In the genomic region with DNA sequence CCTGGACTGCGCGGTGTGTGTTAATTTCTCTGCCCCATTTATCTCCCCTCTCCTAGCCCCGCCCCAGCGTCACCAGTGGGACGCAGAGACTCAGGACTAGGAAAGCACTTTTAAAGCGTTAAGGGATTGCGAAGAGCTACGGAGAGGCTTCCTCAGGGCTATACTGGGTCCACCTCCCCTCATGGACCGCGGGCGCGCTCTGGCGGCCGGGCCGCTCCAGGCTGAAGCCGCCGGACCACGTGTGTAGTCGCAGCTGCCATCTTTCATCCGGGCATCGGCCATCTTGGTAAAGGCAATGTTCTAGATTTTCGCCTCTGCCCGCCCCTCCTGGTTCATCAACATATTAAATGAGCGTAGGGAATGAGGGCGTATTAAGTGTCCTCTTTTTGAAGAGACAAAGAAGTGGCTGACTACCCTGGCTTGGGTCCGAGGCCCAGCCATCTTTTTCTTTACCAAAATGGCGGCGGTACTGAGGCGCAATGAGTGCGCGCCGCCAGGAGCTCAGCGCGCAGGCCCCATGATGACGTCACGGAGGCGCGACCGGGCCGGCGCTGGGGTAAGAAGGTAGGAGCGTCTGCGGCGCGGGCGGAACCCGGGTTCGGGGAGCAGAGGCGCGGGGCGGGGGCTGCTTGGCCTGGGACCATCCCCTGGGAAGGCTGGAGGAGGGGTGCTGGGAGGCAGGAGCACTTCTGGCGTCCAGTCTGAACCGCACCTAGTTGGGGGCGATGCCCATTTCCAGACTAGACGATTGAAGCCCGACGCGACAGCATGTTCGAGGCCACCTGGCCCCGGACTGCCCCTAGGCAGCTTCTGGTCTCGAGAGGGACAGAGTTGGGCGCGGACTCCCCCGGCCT, we compare ENCODE assay signal across 8 cellular contexts. TPM values are rescaled to one million over a fixed set of nuclear protein-coding genes. Genes with fewer than 3 reads are reported as not detected.
A peak's percentile ranks its signal among the peaks of the same experiment; 100 is the strongest.
DNase-seq lines count a peak whose midpoint lies in the region; ATAC-seq and TF ChIP-seq lines count a peak whose summit lies in the region.

A gene with protein sequence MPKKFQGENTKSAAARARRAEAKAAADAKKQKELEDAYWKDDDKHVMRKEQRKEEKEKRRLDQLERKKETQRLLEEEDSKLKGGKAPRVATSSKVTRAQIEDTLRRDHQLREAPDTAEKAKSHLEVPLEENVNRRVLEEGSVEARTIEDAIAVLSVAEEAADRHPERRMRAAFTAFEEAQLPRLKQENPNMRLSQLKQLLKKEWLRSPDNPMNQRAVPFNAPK (plus strand): TSS at position 531 of the 854 bp plus-strand sequence. CDS start 3,406 bp downstream, outside the sequence.

- no peaks in the 10 kb centered on the region for H3K9me3 ChIP-seq in thoracic aorta

- no peaks in the 10 kb centered on the region for H3K27me3 ChIP-seq in thoracic aorta (replicated peaks; ENCODE audit: insufficient read depth)

- ATAC-seq in SK-N-SH treated with all-trans-retinoic acid at 6 μM for 48 hours (peak; percentile 98), thoracic aorta (ENCODE audit: insufficient number of reproducible peaks, low FRiP score, low read depth) (peak; percentile 80)

- peak; percentile 85 for DNase-seq in HFFc6
- peak; percentile 95 for DNase-seq in NAMALWA (ENCODE audit: low spot score)
- DNase-seq in glomerular visceral epithelial cell (ENCODE audit: extremely low spot score), result peak; percentile 94
- peak; percentile 97 for DNase-seq in osteocyte (ENCODE audit: extremely low spot score, unreplicated experiment)
- peak; percentile 53 for DNase-seq in thoracic aorta (ENCODE audit: low spot score)

- H3K27me3 Mint-ChIP-seq in HFFc6 (ENCODE audit: insufficient read depth), result peaks cover 4% of the 10 kb centered on the region
- H3K27me3 Mint-ChIP-seq in activated naive CD4-positive, alpha-beta T cell treated with anti-CD3 and anti-CD28 coated beads, Interleukin-2, amount 50 U/mL, for 24 hours, result no peaks in the 10 kb centered on the region
- H3K27me3 Mint-ChIP-seq in osteocyte (ENCODE audit: unreplicated experiment), result peaks cover 3% of the 10 kb centered on the region

- TF ChIP-seq CTCF in HFFc6 (IDR thresholded peaks at IDR 0.05), result peak; percentile 90
- peak; percentile 95 for TF ChIP-seq CTCF in osteocyte (IDR thresholded peaks at IDR 0.05)
- peak; percentile 48 for TF ChIP-seq CTCF in thoracic aorta (IDR thresholded peaks at IDR 0.05)

- H3K4me3 Mint-ChIP-seq in HFFc6, result peak within 1 kb of the TSS; percentile 95
- peak within 1 kb of the TSS; percentile 98 for H3K4me3 Mint-ChIP-seq in activated naive CD4-positive, alpha-beta T cell treated with anti-CD3 and anti-CD28 coated beads, Interleukin-2, amount 50 U/mL, for 24 hours
- peak within 1 kb of the TSS; percentile 90 for H3K4me3 Mint-ChIP-seq in osteocyte (ENCODE audit: unreplicated experiment)

- H3K9me3 Mint-ChIP-seq in HFFc6 (no peaks in the 10 kb centered on the region), osteocyte (ENCODE audit: unreplicated experiment) (no peaks in the 10 kb centered on the region)
- H3K9me3 Mint-ChIP-seq in activated naive CD4-positive, alpha-beta T cell treated with anti-CD3 and anti-CD28 coated beads, Interleukin-2, amount 50 U/mL, for 24 hours, result no peaks in the 10 kb centered on the region

- H3K36me3 ChIP-seq in thoracic aorta, result peaks cover 6% of the 10 kb centered on the region

- peak; percentile 62 for TF ChIP-seq POLR2A in GM10847 (IDR thresholded peaks at IDR 0.05; ENCODE audit: extremely low read depth, insufficient read length)

- peaks cover 9 to 15% of the 10 kb centered on the region in 2 donors for H3K4me1 ChIP-seq in thoracic aorta (ENCODE audit: control insufficient read depth in 1 of 2, low read depth in 2 of 2)

- peak within 1 kb of the TSS; percentile 78 for H3K4me3 ChIP-seq in thoracic aorta

- H3K4me1 Mint-ChIP-seq in HFFc6 (ENCODE audit: low read depth) (peaks cover 19% of the 10 kb centered on the region), osteocyte (ENCODE audit: unreplicated experiment) (peaks cover 19% of the 10 kb centered on the region)
- peaks cover 18% of the 10 kb centered on the region for H3K4me1 Mint-ChIP-seq in activated naive CD4-positive, alpha-beta T cell treated with anti-CD3 and anti-CD28 coated beads, Interleukin-2, amount 50 U/mL, for 24 hours

- no peaks in the 10 kb centered on the region for H3K36me3 Mint-ChIP-seq in HFFc6 (ENCODE audit: low read depth)
- H3K36me3 Mint-ChIP-seq in activated naive CD4-positive, alpha-beta T cell treated with anti-CD3 and anti-CD28 coated beads, Interleukin-2, amount 50 U/mL, for 24 hours, result no peaks in the 10 kb centered on the region
- no peaks in the 10 kb centered on the region for H3K36me3 Mint-ChIP-seq in osteocyte (ENCODE audit: unreplicated experiment)

- peak within 1 kb of the TSS; percentile 99 for H3K27ac Mint-ChIP-seq in HFFc6
- H3K27ac Mint-ChIP-seq in activated naive CD4-positive, alpha-beta T cell treated with anti-CD3 and anti-CD28 coated beads, Interleukin-2, amount 50 U/mL, for 24 hours, result peak within 1 kb of the TSS; percentile 98
- H3K27ac Mint-ChIP-seq in osteocyte (ENCODE audit: unreplicated experiment), result peak within 1 kb of the TSS; percentile 98

- peak within 1 kb of the TSS; percentile 53 to 63 for H3K27ac ChIP-seq in thoracic aorta

TF ChIP-seq in SK-N-SH treated with all-trans-retinoic acid at 6 μM for 48 hours, 23 proteins besides CTCF, POLR2A, EP300 and RAD21 (continues in another document):
- TF ChIP-seq, protein P1, sequence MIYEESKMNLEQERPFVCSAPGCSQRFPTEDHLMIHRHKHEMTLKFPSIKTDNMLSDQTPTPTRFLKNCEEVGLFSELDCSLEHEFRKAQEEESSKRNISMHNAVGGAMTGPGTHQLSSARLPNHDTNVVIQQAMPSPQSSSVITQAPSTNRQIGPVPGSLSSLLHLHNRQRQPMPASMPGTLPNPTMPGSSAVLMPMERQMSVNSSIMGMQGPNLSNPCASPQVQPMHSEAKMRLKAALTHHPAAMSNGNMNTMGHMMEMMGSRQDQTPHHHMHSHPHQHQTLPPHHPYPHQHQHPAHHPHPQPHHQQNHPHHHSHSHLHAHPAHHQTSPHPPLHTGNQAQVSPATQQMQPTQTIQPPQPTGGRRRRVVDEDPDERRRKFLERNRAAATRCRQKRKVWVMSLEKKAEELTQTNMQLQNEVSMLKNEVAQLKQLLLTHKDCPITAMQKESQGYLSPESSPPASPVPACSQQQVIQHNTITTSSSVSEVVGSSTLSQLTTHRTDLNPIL (CRISPR knock-in tag; IDR thresholded peaks at IDR 0.05; ENCODE audit: low read depth), result peak; percentile 56; the same call in 1 of the 2 replicates
- no peak for TF ChIP-seq ZFP30 (CRISPR knock-in tag; IDR thresholded peaks at IDR 0.05)
- no peak; the same call in 1 of the 2 replicates for TF ChIP-seq TOX (CRISPR knock-in tag; IDR thresholded peaks at IDR 0.05; ENCODE audit: borderline replicate concordance)
- TF ChIP-seq SNAI2 (CRISPR knock-in tag; IDR thresholded peaks at IDR 0.05), result peak; percentile 96
- TF ChIP-seq OSR1 (CRISPR knock-in tag; IDR thresholded peaks at IDR 0.05), result no peak
- TF ChIP-seq CSDC2 (CRISPR knock-in tag; IDR thresholded peaks at IDR 0.05), result peak; percentile 98
- TF ChIP-seq ZFP3 (CRISPR knock-in tag; IDR thresholded peaks at IDR 0.05), result peak; percentile 91
- TF ChIP-seq ZNF8 (CRISPR knock-in tag; IDR thresholded peaks at IDR 0.05), result peak; percentile 42; the same call in 1 of the 2 replicates
- TF ChIP-seq PPARA (CRISPR knock-in tag; IDR thresholded peaks at IDR 0.05; ENCODE audit: borderline replicate concordance), result peak; percentile 71; the same call in 1 of the 2 replicates
- TF ChIP-seq, protein P2, sequence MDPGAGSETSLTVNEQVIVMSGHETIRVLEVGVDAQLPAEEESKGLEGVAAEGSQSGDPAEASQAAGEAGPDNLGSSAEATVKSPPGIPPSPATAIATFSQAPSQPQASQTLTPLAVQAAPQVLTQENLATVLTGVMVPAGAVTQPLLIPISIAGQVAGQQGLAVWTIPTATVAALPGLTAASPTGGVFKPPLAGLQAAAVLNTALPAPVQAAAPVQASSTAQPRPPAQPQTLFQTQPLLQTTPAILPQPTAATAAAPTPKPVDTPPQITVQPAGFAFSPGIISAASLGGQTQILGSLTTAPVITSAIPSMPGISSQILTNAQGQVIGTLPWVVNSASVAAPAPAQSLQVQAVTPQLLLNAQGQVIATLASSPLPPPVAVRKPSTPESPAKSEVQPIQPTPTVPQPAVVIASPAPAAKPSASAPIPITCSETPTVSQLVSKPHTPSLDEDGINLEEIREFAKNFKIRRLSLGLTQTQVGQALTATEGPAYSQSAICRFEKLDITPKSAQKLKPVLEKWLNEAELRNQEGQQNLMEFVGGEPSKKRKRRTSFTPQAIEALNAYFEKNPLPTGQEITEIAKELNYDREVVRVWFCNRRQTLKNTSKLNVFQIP (CRISPR knock-in tag; IDR thresholded peaks at IDR 0.05; ENCODE audit: borderline replicate concordance, low read depth), result 0 out of 2 replicates have a peak, but pooled peaks have one; percentile 64
- TF ChIP-seq ZNF70 (CRISPR knock-in tag; IDR thresholded peaks at IDR 0.05), result 0 out of 2 replicates have a peak, but pooled peaks have one; percentile 20
- TF ChIP-seq ZNF565 (CRISPR knock-in tag; conservative IDR thresholded peaks at IDR 0.05; ENCODE audit: low read depth), result 0 out of 2 replicates have a peak, but pooled peaks have one; percentile 57

RNA-seq across cellular contexts. Expression of the gene that starts here (rescaled TPM):
- total RNA-seq in HFFc6 (2021; fragmentation: NEBNext Ultra II Directional; extraction: Animal tissue kit (Norgen Biotek cat#: 25700)), result 100 to 1,000 TPM in 4 of 6 experiments, 10 to 100 TPM in 2; 86.3 to 115 (median 103) TPM
- total RNA-seq in osteocyte, result 81.9 and 84.9 TPM in 2 replicates
- total RNA-seq in thoracic aorta, result 10 to 100 TPM; 44.1 to 60.8 TPM

Comparison
In these comparisons a context has a peak if more than half of its experiments do, and no peak if none do; other contexts are left out.
1. Peak in every context shown above with its lines: DNase-seq, ATAC-seq, H3K4me3 ChIP-seq and H3K27ac ChIP-seq.